In genomic region chr3:62589078-62589477, GRCh38 we compare ENCODE assay signal across 32 cellular contexts.
A peak's percentile ranks its signal among the peaks of the same experiment; 100 is the strongest.
DNase-seq lines count a peak whose midpoint lies in the region; ATAC-seq and TF ChIP-seq lines count a peak whose summit lies in the region.
"Had no signal": no experiment of that assay in that cellular context is flagged by ENCODE, and none has a peak within 500 bp of the region (broad histone marks: within the 10 kb centered on the region; RNA-seq: fewer than 3 reads in every experiment).

No MANE protein-coding gene starts in this region.

- H3K27ac ChIP-seq in cardiac muscle cell (no peak overlapping the region), right cardiac atrium (ENCODE audit: low read length) (no peak overlapping the region)
- H3K27ac ChIP-seq: epithelial cell of prostate, parathyroid adenoma, sigmoid colon had no signal

- no TSS peak for BruUV-seq in Caco-2 (replicated peaks; lab: Mats Ljungman, UMichigan)

- peaks cover 7% of the 10 kb centered on the region for H3K27me3 Mint-ChIP-seq in Caco-2 (ENCODE audit: insufficient read depth, unreplicated experiment)
- H3K27me3 Mint-ChIP-seq: activated B cell treated with CpG ODN at 0.5 μM for 24 hours; activated naive CD4-positive, alpha-beta T cell treated with anti-CD3 and anti-CD28 coated beads, Interleukin-2, amount 50 U/mL, for 24 hours; activated T-helper 17 cell treated with anti-CD3 and anti-CD28 coated beads, Interleukin-2, amount 50 U/mL, for 72 hours; central memory CD8-positive, alpha-beta T cell had no signal

- CTCF ChIA-PET in Caco-2 (lab: Charles Lee) = no interaction called here

- H3K4me3 ChIP-seq in cardiac muscle cell (no peak overlapping the region), cardiac fibroblast (replicated peaks in 1 of 2; ENCODE audit: low read depth in 2 of 2, low read length in 2 of 2) (no peak overlapping the region), right cardiac atrium (ENCODE audit: low read length) (no peak overlapping the region), Caco-2 (ENCODE audit: low read depth, low read length) (no peak overlapping the region)
- H3K4me3 ChIP-seq: HAP-1, sigmoid colon had no signal

- H3K36me3 ChIP-seq in cardiac muscle cell (peaks cover 8% of the 10 kb centered on the region), Caco-2 (ENCODE audit: control insufficient read depth, insufficient read depth, low read length) (no peaks in the 10 kb centered on the region)
- H3K36me3 ChIP-seq: HAP-1, sigmoid colon had no signal

- DNase-seq in cardiac muscle cell (ENCODE audit: low read depth in 1 of 2, low spot score in 1 of 2) (no peak), Right ventricle myocardium superior (no peak), cardiac fibroblast (ENCODE audit: low read depth in 2 of 2) (no peak), right cardiac atrium (peak in 2 of 3 donors; percentile 20 to 65), NOMO-1 treated with dmso at 0.1 percent for 144 hours (lab: John Stamatoyannopoulos, UW; ENCODE audit: unreplicated experiment) (no peak), Caco-2 (no peak)
- DNase-seq: 8988T; activated B cell treated with CpG ODN at 0.5 μM for 24 hours; activated CD4-positive, alpha-beta T cell treated with anti-CD3 and anti-CD28 coated beads, Interleukin-2, amount 50 U/mL, for 48 hours; activated CD8-positive, alpha-beta memory T cell treated with anti-CD3 and anti-CD28 coated beads, Interleukin-2, amount 50 U/mL, for 4 hours; foreskin keratinocyte; GF-D8; hippocampal formation; immature natural killer cell; NCI-H1105; NCI-H2029 treated with DMSO at 0.1 percent for 48 hours; NCI-H226; NCI-H748 treated with DMSO at 0.1 percent for 48 hours; sigmoid colon; stimulated activated CD8-positive, alpha-beta memory T cell treated with anti-CD3 and anti-CD28 coated beads, Interleukin-4, amount 100 ng/mL, for 48 hours; T1000 had no signal

- no peak overlapping the region for H3K4me3 Mint-ChIP-seq in Caco-2 (ENCODE audit: unreplicated experiment)
- H3K4me3 Mint-ChIP-seq: activated B cell treated with CpG ODN at 0.5 μM for 24 hours; activated naive CD4-positive, alpha-beta T cell treated with anti-CD3 and anti-CD28 coated beads, Interleukin-2, amount 50 U/mL, for 24 hours; activated T-helper 17 cell treated with anti-CD3 and anti-CD28 coated beads, Interleukin-2, amount 50 U/mL, for 72 hours; central memory CD8-positive, alpha-beta T cell; IgD-negative memory B cell; immature natural killer cell; nephron; type B pancreatic cell had no signal

- H3K27ac Mint-ChIP-seq in Caco-2 (ENCODE audit: unreplicated experiment) = no peak overlapping the region
- H3K27ac Mint-ChIP-seq: activated B cell treated with CpG ODN at 0.5 μM for 24 hours; activated naive CD4-positive, alpha-beta T cell treated with anti-CD3 and anti-CD28 coated beads, Interleukin-2, amount 50 U/mL, for 24 hours; activated T-helper 17 cell treated with anti-CD3 and anti-CD28 coated beads, Interleukin-2, amount 50 U/mL, for 72 hours; IgD-negative memory B cell; immature natural killer cell; nephron; type B pancreatic cell had no signal

- no peaks in the 10 kb centered on the region for H3K9me3 Mint-ChIP-seq in Caco-2 (ENCODE audit: unreplicated experiment)
- H3K9me3 Mint-ChIP-seq: activated B cell treated with CpG ODN at 0.5 μM for 24 hours; activated naive CD4-positive, alpha-beta T cell treated with anti-CD3 and anti-CD28 coated beads, Interleukin-2, amount 50 U/mL, for 24 hours; activated T-helper 17 cell treated with anti-CD3 and anti-CD28 coated beads, Interleukin-2, amount 50 U/mL, for 72 hours; IgD-negative memory B cell; nephron; type B pancreatic cell had no signal

- H3K27me3 ChIP-seq in cardiac muscle cell = no peaks in the 10 kb centered on the region
- H3K27me3 ChIP-seq in right cardiac atrium (ENCODE audit: control insufficient read depth, insufficient read depth) = no peaks in the 10 kb centered on the region
- H3K27me3 ChIP-seq in Caco-2 (replicated peaks; ENCODE audit: control insufficient read depth, insufficient read depth, low read length) = no peaks in the 10 kb centered on the region
- H3K27me3 ChIP-seq: foreskin keratinocyte, sigmoid colon had no signal

- intact Hi-C loops in Right ventricle myocardium superior (cut with DNase I) (no loop called here), right cardiac atrium (cut with DNase I) (no loop called here), Caco-2 (cut with micrococcal nuclease; ENCODE audit: unreplicated experiment) (no loop called here)

- 54% methylated on average over 4 of the region's 4 CpGs for WGBS in right cardiac atrium

- ATAC-seq in Right ventricle myocardium superior (ENCODE audit: poor library complexity) = no peak
- ATAC-seq in right cardiac atrium = peak in 1 of 2 donors; percentile 68
- no peak for ATAC-seq in HG03460 (IDR thresholded peaks at IDR 0.05; ENCODE audit: unreplicated experiment)
- no peak for ATAC-seq in GM18867 (IDR thresholded peaks at IDR 0.05; ENCODE audit: unreplicated experiment)
- ATAC-seq: activated T-helper 17 cell treated with anti-CD3 and anti-CD28 coated beads, Interleukin-2, amount 50 U/mL, for 72 hours; foreskin keratinocyte had no signal

- H3K4me1 Mint-ChIP-seq in Caco-2 (ENCODE audit: low read depth, unreplicated experiment) = no peaks in the 10 kb centered on the region
- H3K4me1 Mint-ChIP-seq: activated B cell treated with CpG ODN at 0.5 μM for 24 hours; activated naive CD4-positive, alpha-beta T cell treated with anti-CD3 and anti-CD28 coated beads, Interleukin-2, amount 50 U/mL, for 24 hours; activated T-helper 17 cell treated with anti-CD3 and anti-CD28 coated beads, Interleukin-2, amount 50 U/mL, for 72 hours; central memory CD8-positive, alpha-beta T cell; IgD-negative memory B cell; immature natural killer cell; nephron had no signal

- H3K4me1 ChIP-seq in cardiac muscle cell (ENCODE audit: low read depth) (no peaks in the 10 kb centered on the region), right cardiac atrium (ENCODE audit: control insufficient read depth, insufficient read depth, low read length) (no peaks in the 10 kb centered on the region), Caco-2 (no peaks in the 10 kb centered on the region)
- H3K4me1 ChIP-seq: HAP-1, parathyroid adenoma, sigmoid colon had no signal

- H3K9me3 ChIP-seq in cardiac muscle cell (ENCODE audit: low read depth) = no peaks in the 10 kb centered on the region
- no peaks in the 10 kb centered on the region for H3K9me3 ChIP-seq in right cardiac atrium (ENCODE audit: control insufficient read depth, low read length)
- no peaks in the 10 kb centered on the region for H3K9me3 ChIP-seq in Caco-2
- H3K9me3 ChIP-seq: HAP-1, sigmoid colon had no signal

- no peaks in the 10 kb centered on the region for H3K36me3 Mint-ChIP-seq in Caco-2 (ENCODE audit: insufficient read depth, unreplicated experiment)
- H3K36me3 Mint-ChIP-seq: activated naive CD4-positive, alpha-beta T cell treated with anti-CD3 and anti-CD28 coated beads, Interleukin-2, amount 50 U/mL, for 24 hours; IgD-negative memory B cell; type B pancreatic cell had no signal

- peak; percentile 5 for TF ChIP-seq CTCF in cardiac muscle cell (IDR thresholded peaks at IDR 0.05; ENCODE audit: low read depth, low read length)
- TF ChIP-seq CTCF in cardiac fibroblast (IDR thresholded peaks at IDR 0.05; ENCODE audit: low read depth, low read length) = peak; percentile 3
- TF ChIP-seq CTCF in Caco-2 (IDR thresholded peaks at IDR 0.05; ENCODE audit: insufficient read depth in 1 of 2, low read depth in 1 of 2, low read length in 1 of 2, severe bottlenecking in 1 of 2, unreplicated experiment in 1 of 2) = no peak

- POLR2A ChIA-PET in Caco-2 (lab: Charles Lee) = no interaction called here

Comparison
In these comparisons a context has a peak if more than half of its experiments do, and no peak if none do; other contexts are left out.
1. DNase-seq: peak in right cardiac atrium (2 of 3); none in cardiac muscle cell (0 of 2), Right ventricle myocardium superior (single experiment), cardiac fibroblast (0 of 2), NOMO-1 treated with dmso at 0.1 percent for 144 hours (single experiment) and Caco-2 (0 of 2).
2. CTCF ChIP-seq: peak in cardiac muscle cell (single experiment) and cardiac fibroblast (single experiment); none in Caco-2 (0 of 2).